Comparison of ENCODE assay signal across 8 cellular contexts in genomic region chr10:49761789-49762565, GRCh38. TPM values are rescaled to one million over a fixed set of nuclear protein-coding genes. Genes with fewer than 3 reads are reported as not detected.
DNase-seq lines count a peak whose midpoint lies in the region; ATAC-seq and TF ChIP-seq lines count a peak whose summit lies in the region.

OGDHL (minus strand) TSS chr10:49762323; CDS start chr10:49758592, 3,731 bp downstream.

- WGBS in right cardiac atrium = under 1% methylated on average over 81 of the region's 81 CpGs

- H3K9me3 ChIP-seq in Panc1 (ENCODE audit: control insufficient read depth, insufficient read depth, low read depth, low read length) (no peaks in the 10 kb centered on the region), ascending aorta (no peaks in the 10 kb centered on the region), right cardiac atrium (ENCODE audit: control insufficient read depth, low read length) (no peaks in the 10 kb centered on the region)

- intact Hi-C loops in Panc1 (cut with micrococcal nuclease; ENCODE audit: unreplicated experiment) = no loop called here
- intact Hi-C loops in ascending aorta (cut with DNase I) = no loop called here
- intact Hi-C loops in right cardiac atrium (cut with DNase I) = no loop called here

- POLR2A ChIA-PET in Panc1 (lab: Charles Lee) = no interaction called here

- H3K4me1 ChIP-seq in Panc1 (ENCODE audit: control insufficient read depth, insufficient read depth, low read length) (0 out of 2 replicates have a peak, but pooled peaks cover 3% of the 10 kb centered on the region), ascending aorta (no peaks in the 10 kb centered on the region), right cardiac atrium (ENCODE audit: control insufficient read depth, insufficient read depth, low read length) (no peaks in the 10 kb centered on the region)

- TF ChIP-seq CTCF in Panc1 (IDR thresholded peaks at IDR 0.05) = no peak
- TF ChIP-seq CTCF in ascending aorta (IDR thresholded peaks at IDR 0.05) = no peak

- peaks cover 13% of the 10 kb centered on the region; the same call in 1 of the 2 replicates for H3K27me3 ChIP-seq in Panc1 (ENCODE audit: control insufficient read depth, insufficient read depth, low read length)
- no peaks in the 10 kb centered on the region for H3K27me3 ChIP-seq in ascending aorta
- no peaks in the 10 kb centered on the region for H3K27me3 ChIP-seq in right cardiac atrium (ENCODE audit: control insufficient read depth, insufficient read depth)

- BruUV-seq in Panc1 (replicated peaks; lab: Mats Ljungman, UMichigan) = no TSS peak

- DNase-seq in CD1c-positive myeloid dendritic cell (ENCODE audit: extremely low spot score) = peak; percentile 54
- no peak for DNase-seq in Panc1 (ENCODE audit: low read depth, low spot score)
- DNase-seq in ascending aorta (ENCODE audit: low spot score in 2 of 2) = no peak
- peak; percentile 50 to 82 (median 81) for DNase-seq in right cardiac atrium
- peak; percentile 86 for DNase-seq in retina
- no peak for DNase-seq in NK-92 (lab: John Stamatoyannopoulos, UW; ENCODE audit: unreplicated experiment)

- H3K27ac ChIP-seq in Panc1 (ENCODE audit: low read length) = no peak within 1 kb of the TSS
- no peak within 1 kb of the TSS for H3K27ac ChIP-seq in ascending aorta
- no peak within 1 kb of the TSS for H3K27ac ChIP-seq in right cardiac atrium (ENCODE audit: low read length)

- CTCF ChIA-PET in Panc1 (lab: Charles Lee) = no interaction called here

- peak within 1 kb of the TSS; percentile 45 for H3K4me3 ChIP-seq in Panc1 (ENCODE audit: low read depth in 2 of 2, low read length in 2 of 2)
- peak within 1 kb of the TSS; percentile 55 to 61 for H3K4me3 ChIP-seq in ascending aorta
- H3K4me3 ChIP-seq in right cardiac atrium (ENCODE audit: low read length) = peak within 1 kb of the TSS; percentile 54

- ATAC-seq in GM19023 (IDR thresholded peaks at IDR 0.05; ENCODE audit: unreplicated experiment) = peak; percentile 81
- ATAC-seq in HG03565 (IDR thresholded peaks at IDR 0.05; ENCODE audit: unreplicated experiment) = peak; percentile 82
- peak; percentile 87 for ATAC-seq in Panc1
- ATAC-seq in right cardiac atrium = peak; percentile 82 to 85

- in situ Hi-C loops in Panc1 (cut with HindIII; ENCODE audit: low pct_unique_long_range_greater_than_20kb, low sequenced_read_pairs) = no loop called here

- H3K36me3 ChIP-seq in Panc1 (ENCODE audit: control insufficient read depth, insufficient read depth, low read length) (0 out of 2 replicates have a peak, but pooled peaks cover 2% of the 10 kb centered on the region), ascending aorta (no peaks in the 10 kb centered on the region)

RNA-seq across cellular contexts. Expression of gene OGDHL, which starts in this region (rescaled TPM):
- total RNA-seq in Panc1 (2021; ENCODE audit: unreplicated experiment) (1.3 TPM), ascending aorta (not detected), right cardiac atrium (10 to 100 TPM in 1 of 4 donors, 1 to 10 TPM in 3; 3.6 to 12.1 (median 9.0) TPM)
- 1.5 TPM for polyA plus RNA-seq in Panc1 (2012; ENCODE audit: insufficient read length)
- polyA plus RNA-seq in right cardiac atrium = 8.0 TPM

Comparison
In these comparisons a context has a peak if more than half of its experiments do, and no peak if none do; other contexts are left out.
1. DNase-seq: peak in CD1c-positive myeloid dendritic cell (single experiment), right cardiac atrium (3 of 3) and retina (single experiment); none in Panc1 (single experiment), ascending aorta (0 of 2) and NK-92 (single experiment).
2. Peak in every context shown above with its lines, with median percentiles within 50 percentile points of each other: ATAC-seq and H3K4me3 ChIP-seq.